In the genomic region with DNA sequence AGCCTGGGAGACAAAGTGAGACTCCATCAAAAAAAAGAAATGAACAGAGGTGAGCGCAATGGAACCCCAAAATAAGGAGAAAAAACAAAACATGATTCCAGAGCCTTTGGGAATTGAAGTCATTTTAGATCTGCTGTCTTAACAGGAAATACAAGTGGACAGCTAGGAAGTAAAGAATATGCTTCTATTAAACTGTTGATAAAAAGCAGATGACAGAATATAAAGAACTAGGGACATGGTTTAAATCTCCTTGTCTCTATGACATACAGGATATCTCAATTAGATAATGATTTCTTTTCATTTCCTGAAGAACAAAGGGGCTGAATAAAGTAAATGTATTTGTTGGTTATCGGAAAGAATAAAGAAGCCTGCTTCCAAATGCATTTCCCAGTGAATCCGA, we compare ENCODE assay signal across 31 cellular contexts.
"Had no signal": no experiment of that assay in that cellular context is flagged by ENCODE, and none has a peak within 500 bp of the region (broad histone marks: within the 10 kb centered on the region; RNA-seq: fewer than 3 reads in every experiment).

No MANE protein-coding gene starts in this region.

- H3K9me3 ChIP-seq: ovary, psoas muscle, spleen, suprapubic skin, testis, tibial artery, transverse colon, upper lobe of right lung, uterus had no signal

- ATAC-seq: naive thymus-derived CD4-positive, alpha-beta T cell; natural killer cell; psoas muscle; right cardiac atrium; sciatic nerve; stimulated activated memory B cell treated with anti-CD40 and anti-IgM and Interleukin-4, amounts not matched to agents 10 μg/mL and 1 μg/mL and 100 μg/mL, for 72 hours; stimulated activated naive CD8-positive, alpha-beta T cell treated with anti-CD3 and anti-CD28 coated beads, Interleukin-15, Interleukin-2, amounts not matched to agents 100 U/mL and 50 U/mL, for 24 hours; upper lobe of right lung had no signal

- H3K36me3 ChIP-seq: neural progenitor cell, ovary, spleen, suprapubic skin, tibial artery, transverse colon, upper lobe of right lung, uterus had no signal

- DNase-seq: naive thymus-derived CD4-positive, alpha-beta T cell; natural killer cell; occipital lobe; ovary; posterior cingulate gyrus; psoas muscle; right cardiac atrium; spleen; stimulated activated CD4-positive, alpha-beta T cell treated with anti-CD3 and anti-CD28 coated beads, Interleukin-12 subunit alpha, Interleukin-12 subunit beta, amount 100 ng/mL, for 4 hours; stimulated activated CD4-positive, alpha-beta T cell treated with anti-CD3 and anti-CD28 coated beads, Interleukin-1b, Interleukin-23, amount 100 ng/mL, for 48 hours; stimulated activated CD4-positive, alpha-beta T cell treated with anti-CD3 and anti-CD28 coated beads, Interleukin-4, amount 100 ng/mL, for 1 hour; stimulated activated CD4-positive, alpha-beta T cell treated with anti-CD3 and anti-CD28 coated beads, Interleukin-4, amount 100 ng/mL, for 4 hours; stimulated activated CD8-positive, alpha-beta memory T cell treated with anti-CD3 and anti-CD28 coated beads, Interleukin-4, amount 100 ng/mL, for 48 hours; stimulated activated naive CD4-positive, alpha-beta T cell; stimulated activated naive CD8-positive, alpha-beta T cell treated with anti-CD3 and anti-CD28 coated beads, Interleukin-15, Interleukin-2, amounts not matched to agents 100 U/mL and 50 U/mL, for 24 hours; substantia nigra; testis; tibial artery; transverse colon; upper lobe of right lung; uterus had no signal

- H3K9ac ChIP-seq: neural progenitor cell, parathyroid adenoma had no signal

- H3K4me1 Mint-ChIP-seq: natural killer cell; nephron; stimulated activated memory B cell treated with anti-CD40 and anti-IgM and Interleukin-4, amounts not matched to agents 10 μg/mL and 1 μg/mL and 100 μg/mL, for 72 hours had no signal

- H3K27ac Mint-ChIP-seq: natural killer cell; nephron; neural progenitor cell; progenitor cell of endocrine pancreas; stimulated activated memory B cell treated with anti-CD40 and anti-IgM and Interleukin-4, amounts not matched to agents 10 μg/mL and 1 μg/mL and 100 μg/mL, for 72 hours; type B pancreatic cell had no signal

- H3K27ac ChIP-seq: neural progenitor cell, ovary, parathyroid adenoma, psoas muscle, spleen, suprapubic skin, testis, transverse colon, upper lobe of right lung had no signal

- H3K36me3 Mint-ChIP-seq: naive thymus-derived CD4-positive, alpha-beta T cell; natural killer cell; neural progenitor cell; stimulated activated memory B cell treated with anti-CD40 and anti-IgM and Interleukin-4, amounts not matched to agents 10 μg/mL and 1 μg/mL and 100 μg/mL, for 72 hours; type B pancreatic cell had no signal

- H3K27me3 ChIP-seq: neural progenitor cell, ovary, spleen, suprapubic skin, testis, tibial artery, transverse colon, upper lobe of right lung, uterus had no signal

- H3K4me3 ChIP-seq: neural progenitor cell, ovary, psoas muscle, skin epidermis, smooth muscle cell, spleen, suprapubic skin, testis, tibial artery, transverse colon, upper lobe of right lung, uterus had no signal

- H3K9me3 Mint-ChIP-seq: naive thymus-derived CD4-positive, alpha-beta T cell; natural killer cell; nephron; neural progenitor cell; stimulated activated memory B cell treated with anti-CD40 and anti-IgM and Interleukin-4, amounts not matched to agents 10 μg/mL and 1 μg/mL and 100 μg/mL, for 72 hours; type B pancreatic cell had no signal

- H3K27me3 Mint-ChIP-seq: stimulated activated memory B cell treated with anti-CD40 and anti-IgM and Interleukin-4, amounts not matched to agents 10 μg/mL and 1 μg/mL and 100 μg/mL, for 72 hours had no signal

- H3K4me1 ChIP-seq: psoas muscle, suprapubic skin, testis, upper lobe of right lung, uterus had no signal

- H3K4me3 Mint-ChIP-seq: naive thymus-derived CD4-positive, alpha-beta T cell; natural killer cell; nephron; neural progenitor cell; stimulated activated memory B cell treated with anti-CD40 and anti-IgM and Interleukin-4, amounts not matched to agents 10 μg/mL and 1 μg/mL and 100 μg/mL, for 72 hours; type B pancreatic cell had no signal
